Comparison of ENCODE assay signal across 20 cellular contexts in genomic region chr17:1625053-1625452, GRCh38. TPM values are rescaled to one million over a fixed set of nuclear protein-coding genes. Genes with fewer than 3 reads are reported as not detected.
DNase-seq lines count a peak whose midpoint lies in the region; ATAC-seq, FAIRE-seq and TF ChIP-seq lines count a peak whose summit lies in the region.
"Had no signal": no experiment of that assay in that cellular context is flagged by ENCODE, and none has a peak within 500 bp of the region (broad histone marks: within the 10 kb centered on the region; RNA-seq: fewer than 3 reads in every experiment).

No MANE protein-coding gene starts in this region.

- ATAC-seq in DND-41 (ENCODE audit: insufficient read depth, low read depth), result no peak
- ATAC-seq: HepG2 had no signal

- no peak overlapping the region for H4K8ac ChIP-seq in H1 (ENCODE audit: extremely low read depth, insufficient read depth, low read length)

- H3K9me2 ChIP-seq in OCI-LY1 (ENCODE audit: low read depth, low read length) (no peaks in the 10 kb centered on the region), GM23248 (ENCODE audit: insufficient read depth) (no peaks in the 10 kb centered on the region)

- H2BK120ac ChIP-seq in H1 (replicated peaks; ENCODE audit: low read depth, low read length), result no peak overlapping the region

- peaks cover 14% of the 10 kb centered on the region for H3K23me2 ChIP-seq in H1 (ENCODE audit: low read depth, low read length)

- H2BK15ac ChIP-seq in H1 (ENCODE audit: low read length), result no peak overlapping the region

- H3F3A ChIP-seq in OCI-LY1 (ENCODE audit: insufficient read depth, low read length) (no peaks in the 10 kb centered on the region), GM23248 (ENCODE audit: insufficient read depth) (no peaks in the 10 kb centered on the region)

- no peaks in the 10 kb centered on the region for H3K79me1 ChIP-seq in H1 (ENCODE audit: low read depth, low read length)

- H2AK5ac ChIP-seq in H1 (ENCODE audit: low read depth, low read length), result no peak overlapping the region

- H3K79me2 ChIP-seq in DND-41 (ENCODE audit: insufficient read depth, low read length) (peaks cover 68% of the 10 kb centered on the region), OCI-LY1 (ENCODE audit: insufficient read depth, low read length) (peaks cover 24% of the 10 kb centered on the region), H1 (ENCODE audit: control insufficient read depth in 1 of 2, insufficient read depth in 2 of 2, low read length in 2 of 2) (no peaks in the 10 kb centered on the region), osteoblast (ENCODE audit: insufficient read depth, low read length) (peaks cover 3% of the 10 kb centered on the region), GM23248 (ENCODE audit: insufficient read depth) (no peaks in the 10 kb centered on the region)

- H3K56ac ChIP-seq in H1 (replicated peaks; ENCODE audit: insufficient read length, low read depth, low read length), result no peak overlapping the region

- H3K27me3 ChIP-seq in DND-41 (ENCODE audit: insufficient read depth, low read length, poor library complexity) (no peaks in the 10 kb centered on the region), OCI-LY1 (ENCODE audit: insufficient read depth, low read length) (no peaks in the 10 kb centered on the region), H1 (replicated peaks in 1 of 4; ENCODE audit: control insufficient read depth in 3 of 4, extremely low read depth in 1 of 4, insufficient read depth in 3 of 4, low read length in 3 of 4) (peaks cover 0 to 13% (median 5%) of the 10 kb centered on the region in 4 experiments; a peak in 4 of 7 replicates), osteoblast (ENCODE audit: insufficient read depth, low read length) (no peaks in the 10 kb centered on the region), Peyer's patch (no peaks in the 10 kb centered on the region), GM23248 (replicated peaks; ENCODE audit: insufficient read depth) (no peaks in the 10 kb centered on the region)

- 0 out of 2 replicates have a peak overlapping the region, but pooled peaks have one; percentile 17 for H2BK12ac ChIP-seq in H1 (ENCODE audit: low read depth, low read length)

- TF ChIP-seq RAD21 in H1 (IDR thresholded peaks at IDR 0.05 in 1 of 2, conservative IDR thresholded peaks at IDR 0.05 in 1 of 2; ENCODE audit: low read depth in 2 of 2, low read length in 2 of 2), result no peak

- no peak overlapping the region for H3K4me3 ChIP-seq in DND-41 (ENCODE audit: low read depth in 1 of 2, low read length in 2 of 2)
- peak overlapping the region; percentile 92 for H3K4me3 ChIP-seq in OCI-LY1 (ENCODE audit: low read depth, low read length, poor library complexity, severe bottlenecking)
- H3K4me3 ChIP-seq in H1 (ENCODE audit: extremely low read depth in 1 of 4, insufficient read depth in 2 of 4, low read depth in 3 of 4, low read length in 4 of 4), result no peak overlapping the region
- no peak overlapping the region for H3K4me3 ChIP-seq in osteoblast (ENCODE audit: insufficient read depth, low read length)
- H3K4me3 ChIP-seq in Peyer's patch, result no peak overlapping the region
- no peak overlapping the region for H3K4me3 ChIP-seq in GM23248

- FAIRE-seq in H1 (lab: Jason Lieb, UNC), result no peak
- FAIRE-seq: D721Med, G401.6, HepG2 had no signal

- CTCF ChIA-PET in H1 (lab: Charles Lee; ENCODE audit: partially characterized antibody), result interaction anchor here (0.8 to 14.5 kb wide), 6 partner anchors 10 to 64 kb away, joined by 3 to 146 read pairs (median 4); no protein-coding TSS in a partner anchor

- TF ChIP-seq CTCF in DND-41 (IDR thresholded peaks at IDR 0.05; ENCODE audit: borderline replicate concordance, extremely low read depth, low read length, poor library complexity, severe bottlenecking) (no peak), OCI-LY1 (IDR thresholded peaks at IDR 0.05; ENCODE audit: low read length) (no peak), H1 (IDR thresholded peaks at IDR 0.05; ENCODE audit: control extremely low read depth in 1 of 3, insufficient read depth in 1 of 3, low read depth in 1 of 3, low read length in 3 of 3) (no peak), osteoblast (IDR thresholded peaks at IDR 0.05; ENCODE audit: extremely low read depth, low read depth, low read length) (no peak), Peyer's patch (IDR thresholded peaks at IDR 0.05) (no peak)

- no peak overlapping the region for H3K23ac ChIP-seq in H1 (ENCODE audit: insufficient read length)

- no peak for TF ChIP-seq EP300 in H1 (IDR thresholded peaks at IDR 0.05; ENCODE audit: borderline replicate concordance in 1 of 2, low read depth in 2 of 2, low read length in 2 of 2)

- H3K27ac ChIP-seq in DND-41 (ENCODE audit: low read length) (peak overlapping the region; percentile 40; the same call in 1 of the 2 replicates), OCI-LY1 (ENCODE audit: low read depth, low read length, poor library complexity, severe bottlenecking) (peak overlapping the region; percentile 96), H1 (ENCODE audit: low read depth, low read length) (no peak overlapping the region), osteoblast (ENCODE audit: low read depth, low read length) (no peak overlapping the region), Peyer's patch (peak overlapping the region in 2 of 4 donors; percentile 88 to 99), GM23248 (no peak overlapping the region)

- no peaks in the 10 kb centered on the region for H4K20me1 ChIP-seq in DND-41 (ENCODE audit: insufficient read depth, low read length)
- H4K20me1 ChIP-seq in OCI-LY1 (ENCODE audit: insufficient read depth, low read length), result no peaks in the 10 kb centered on the region
- peaks cover 0 to 4% of the 10 kb centered on the region in 2 experiments for H4K20me1 ChIP-seq in H1 (replicated peaks in 1 of 2; ENCODE audit: control insufficient read depth in 1 of 2, insufficient read depth in 2 of 2, low read length in 2 of 2)
- H4K20me1 ChIP-seq in osteoblast (ENCODE audit: insufficient read depth, low read length), result peaks cover 26% of the 10 kb centered on the region
- H4K20me1 ChIP-seq in GM23248 (ENCODE audit: insufficient read depth), result no peaks in the 10 kb centered on the region

- H3K4me2 ChIP-seq in DND-41 (ENCODE audit: insufficient read depth, low read length) (0 out of 2 replicates have a peak overlapping the region, but pooled peaks have one; percentile 5), OCI-LY1 (ENCODE audit: low read length) (peak overlapping the region; percentile 96), H1 (ENCODE audit: insufficient read depth in 1 of 2, low read depth in 2 of 2, low read length in 2 of 2) (no peak overlapping the region), osteoblast (ENCODE audit: insufficient read depth, low read length) (no peak overlapping the region), GM23248 (ENCODE audit: unreplicated experiment) (no peak overlapping the region)

- H3K9me3 ChIP-seq in DND-41 (ENCODE audit: insufficient read depth, low read length, severe bottlenecking) (no peaks in the 10 kb centered on the region), OCI-LY1 (ENCODE audit: low read length) (no peaks in the 10 kb centered on the region), H1 (ENCODE audit: insufficient read depth in 2 of 2, low read depth in 1 of 2, low read length in 1 of 2) (no peaks in the 10 kb centered on the region), osteoblast (ENCODE audit: low read depth, low read length) (no peaks in the 10 kb centered on the region), Peyer's patch (no peaks in the 10 kb centered on the region), GM23248 (ENCODE audit: low read depth) (no peaks in the 10 kb centered on the region)

- in situ Hi-C loops in GM23248 (cut with MboI), result no loop called here

- H3K4ac ChIP-seq in H1 (replicated peaks; ENCODE audit: insufficient read length, low read depth, low read length), result no peak overlapping the region

- no peak overlapping the region for H4K91ac ChIP-seq in H1 (replicated peaks; ENCODE audit: insufficient read length, low read length)

- H3K4me1 ChIP-seq in DND-41 (ENCODE audit: insufficient read depth, low read length) (peaks cover 38% of the 10 kb centered on the region), OCI-LY1 (ENCODE audit: insufficient read depth, low read length, severe bottlenecking) (peaks cover 34% of the 10 kb centered on the region), H1 (replicated peaks in 1 of 4; ENCODE audit: control insufficient read depth in 3 of 4, insufficient read depth in 4 of 4, low read length in 3 of 4) (peaks cover 0 to 11% (median 5%) of the 10 kb centered on the region in 4 experiments; a peak in 6 of 7 replicates), osteoblast (ENCODE audit: insufficient read depth, low read length) (peaks cover 17% of the 10 kb centered on the region), Peyer's patch (peaks cover 0 to 24% (median 16%) of the 10 kb centered on the region in 4 donors), GM23248 (ENCODE audit: insufficient read depth) (no peaks in the 10 kb centered on the region)

- H3K9ac ChIP-seq in DND-41 (ENCODE audit: low read depth, low read length) (no peak overlapping the region), OCI-LY1 (ENCODE audit: low read length) (peak overlapping the region; percentile 92), H1 (replicated peaks in 1 of 4; ENCODE audit: extremely low read depth in 1 of 4, low read depth in 3 of 4, low read length in 3 of 4) (no peak overlapping the region), GM23248 (no peak overlapping the region)

- no peak overlapping the region for H2BK5ac ChIP-seq in H1 (ENCODE audit: low read depth, low read length)

- no peak overlapping the region for H4K5ac ChIP-seq in H1 (ENCODE audit: insufficient read length, low read depth, low read length)

- H3K14ac ChIP-seq in H1 (ENCODE audit: insufficient read length), result no peak overlapping the region

- TF ChIP-seq POLR2A in H1 (IDR thresholded peaks at IDR 0.05; ENCODE audit: control extremely low read depth in 1 of 2, low read depth in 2 of 2, low read length in 2 of 2) (no peak), Peyer's patch (IDR thresholded peaks at IDR 0.05) (no peak)

- H2AFZ ChIP-seq in DND-41 (ENCODE audit: low read depth, low read length) (no peak overlapping the region), OCI-LY1 (ENCODE audit: low read length) (no peak overlapping the region), H1 (ENCODE audit: low read length) (no peak overlapping the region), osteoblast (ENCODE audit: low read length) (no peak overlapping the region), GM23248 (no peak overlapping the region)

- DNase-seq in DND-41 (no peak), H1 (ENCODE audit: low read depth in 1 of 2, low spot score in 2 of 2) (no peak), osteoblast (ENCODE audit: insufficient read length, low spot score, missing footprints) (peak; percentile 31), Peyer's patch (no peak), GM23248 (no peak), HCEC 1CT (no peak), 8988T (no peak)
- DNase-seq: CD4-positive, alpha-beta memory T cell; DMS79; H7; MM.1S; NCI-H1092 treated with DMSO at 0.1 percent for 48 hours; NCI-H2107; NCI-H2227 treated with DMSO at 0.1 percent for 48 hours; NCI-H524; SIG-M5 had no signal

- H3K18ac ChIP-seq in H1 (ENCODE audit: extremely low read depth, low read length), result no peak overlapping the region

- WGBS in H1 (ENCODE audit: extremely low coverage in 1 of 2, insufficient coverage in 1 of 2, insufficient read length in 1 of 2, insufficient replicate concordance in 2 of 2, low coverage in 1 of 2, low lambda C conversion rate in 2 of 2, missing lambda C conversion rate in 1 of 2), 2 experiments, result 96% methylated on average over 14 of the region's 14 CpGs; no CpG with 5 or more reads in 1 of the 2 experiments
- WGBS in GM23248 (ENCODE audit: low coverage in 1 of 2, low lambda C conversion rate in 2 of 2, missing lambda C conversion rate in 2 of 2), 2 experiments, result 92 to 93% methylated on average over 14 of the region's 14 CpGs

- H3K36me3 ChIP-seq in DND-41 (ENCODE audit: insufficient read depth, low read length) (peaks cover 43% of the 10 kb centered on the region), OCI-LY1 (ENCODE audit: insufficient read depth, low read length) (peaks cover 67% of the 10 kb centered on the region), H1 (ENCODE audit: control insufficient read depth in 2 of 4, insufficient read depth in 4 of 4, low read length in 3 of 4) (no peaks in the 10 kb centered on the region), osteoblast (ENCODE audit: insufficient read depth, low read length) (peaks cover 5% of the 10 kb centered on the region), Peyer's patch (no peaks in the 10 kb centered on the region), GM23248 (ENCODE audit: low read depth) (no peaks in the 10 kb centered on the region)

- no peak overlapping the region for H2BK20ac ChIP-seq in H1 (ENCODE audit: low read length)

- POLR2A ChIA-PET in H1 (lab: Charles Lee; ENCODE audit: partially characterized antibody), result interaction anchor here (0.7 to 1.4 kb wide), 4 partner anchors 9 to 137 kb away, joined by 3 to 9 read pairs (median 4); partner anchors contain the start of gene INPP5K

RNA-seq across cellular contexts. Expression of gene SLC43A2, which starts 3.6 kb away (rescaled TPM):
- 6.6 and 7.8 TPM in 2 replicates for total RNA-seq in H1 (2021; fragmentation: NEBNext Ultra II Directional; extraction: Animal tissue kit (Norgen Biotek cat#: 25700))
- polyA plus RNA-seq in H1 (2011; rRNA removed) (10.5 and 12.6 TPM in 2 replicates), GM23248 (2016; fragmentation: Nextera tagmentation; extraction: Ambion mirVana) (6.0 and 6.6 TPM in 2 replicates)
- polyA plus RNA-seq in H1 (2011; cell fraction: cytosol; rRNA removed), result 7.7 TPM
- polyA plus RNA-seq in H1 (2011; cell fraction: nucleus; rRNA removed), result 9.0 TPM
- polyA plus RNA-seq in H1 (2012, experiment 1 of 2), result 8.7 to 10.6 TPM (median 9.4 TPM) in 4 replicates
- polyA plus RNA-seq in H1 (2012, experiment 2 of 2), result 9.0 TPM
- polyA plus RNA-seq in H1 (2013, experiment 1 of 2), result 9.4 TPM
- polyA plus RNA-seq in H1 (2013, experiment 2 of 2), result 9.7 TPM
- polyA minus RNA-seq in H1 (2011; rRNA and poly(A)+ RNA removed), result 7.8 and 10.8 TPM in 2 replicates
- polyA minus RNA-seq in H1 (2011; cell fraction: cytosol; rRNA and poly(A)+ RNA removed), result 10.0 TPM
- 8.6 TPM for polyA minus RNA-seq in H1 (2011; cell fraction: nucleus; rRNA and poly(A)+ RNA removed)
- total RNA-seq in osteoblast (4.4 and 5.4 TPM in 2 replicates), Peyer's patch (100 to 1,000 TPM in 1 of 4 donors, 10 to 100 TPM in 3; 58.6 to 103 (median 69.0) TPM)
- total RNA-seq in GM23248 (2014; rRNA removed; shearing (Covaris generic)), result 8.6 and 9.1 TPM in 2 replicates

RNA-seq across cellular contexts. Expression of gene SCARF1, which starts 20.5 kb away (rescaled TPM):
- 1.6 TPM in 2 replicates for total RNA-seq in H1 (2021; fragmentation: NEBNext Ultra II Directional; extraction: Animal tissue kit (Norgen Biotek cat#: 25700))
- polyA plus RNA-seq in H1 (2011; rRNA removed) (1.1 and 1.5 TPM in 2 replicates), GM23248 (2016; fragmentation: Nextera tagmentation; extraction: Ambion mirVana) (0.14 TPM in 1 of 2 replicates, not detected in the other)
- polyA plus RNA-seq in H1 (2011; cell fraction: cytosol; rRNA removed), result 0.98 TPM
- polyA plus RNA-seq in H1 (2011; cell fraction: nucleus; rRNA removed), result 3.0 TPM
- polyA plus RNA-seq in H1 (2012, experiment 1 of 2), result 0.55 to 1.3 TPM (median 0.90 TPM) in 4 replicates
- 0.55 TPM for polyA plus RNA-seq in H1 (2012, experiment 2 of 2)
- 3.5 TPM for polyA plus RNA-seq in H1 (2013, experiment 1 of 2)
- 3.3 TPM for polyA plus RNA-seq in H1 (2013, experiment 2 of 2)
- polyA minus RNA-seq in H1 (2011; rRNA and poly(A)+ RNA removed), result 0.49 and 0.50 TPM in 2 replicates
- not detected for polyA minus RNA-seq in H1 (2011; cell fraction: cytosol; rRNA and poly(A)+ RNA removed)
- polyA minus RNA-seq in H1 (2011; cell fraction: nucleus; rRNA and poly(A)+ RNA removed), result 1.5 TPM
- total RNA-seq in osteoblast (0.88 and 1.4 TPM in 2 replicates), Peyer's patch (10 to 100 TPM in 3 of 4 donors, 1 to 10 TPM in 1; 9.8 to 32.2 (median 20.3) TPM)
- 0.25 TPM in 1 of 2 replicates, not detected in the other for total RNA-seq in GM23248 (2014; rRNA removed; shearing (Covaris generic))

RNA-seq across cellular contexts. Expression of gene RILP, which starts 24.6 kb away (rescaled TPM):
- 6.0 and 7.2 TPM in 2 replicates for total RNA-seq in H1 (2021; fragmentation: NEBNext Ultra II Directional; extraction: Animal tissue kit (Norgen Biotek cat#: 25700))
- polyA plus RNA-seq in H1 (2011; rRNA removed), result 6.8 and 10.3 TPM in 2 replicates
- polyA plus RNA-seq in H1 (2011; cell fraction: cytosol; rRNA removed), result 8.8 TPM
- polyA plus RNA-seq in H1 (2011; cell fraction: nucleus; rRNA removed), result 8.7 TPM
- polyA plus RNA-seq in H1 (2012, experiment 1 of 2), result 5.5 to 9.1 TPM (median 7.5 TPM) in 4 replicates
- polyA plus RNA-seq in H1 (2012, experiment 2 of 2), result 5.8 TPM
- polyA plus RNA-seq in H1 (2013, experiment 1 of 2), result 13.2 TPM
- polyA plus RNA-seq in H1 (2013, experiment 2 of 2), result 13.9 TPM
- polyA minus RNA-seq in H1 (2011; rRNA and poly(A)+ RNA removed), result 2.0 and 3.0 TPM in 2 replicates
- polyA minus RNA-seq in H1 (2011; cell fraction: cytosol; rRNA and poly(A)+ RNA removed), result 3.5 TPM
- 3.0 TPM for polyA minus RNA-seq in H1 (2011; cell fraction: nucleus; rRNA and poly(A)+ RNA removed)
- total RNA-seq in osteoblast, result 11.2 and 11.6 TPM in 2 replicates
- 100 to 1,000 TPM in 1 of 4 donors, 10 to 100 TPM in 3; 29.7 to 173 (median 92.3) TPM for total RNA-seq in Peyer's patch
- 6.4 and 27.6 TPM in 2 replicates for total RNA-seq in GM23248 (2014; rRNA removed; shearing (Covaris generic))
- 4.4 and 6.5 TPM in 2 replicates for polyA plus RNA-seq in GM23248 (2016; fragmentation: Nextera tagmentation; extraction: Ambion mirVana)

RNA-seq across cellular contexts. Expression of gene PRPF8, which starts 59.6 kb away (rescaled TPM):
- total RNA-seq in H1 (2021; fragmentation: NEBNext Ultra II Directional; extraction: Animal tissue kit (Norgen Biotek cat#: 25700)), result 328 and 329 TPM in 2 replicates
- polyA plus RNA-seq in H1 (2011; rRNA removed), result 271 and 337 TPM in 2 replicates
- 171 TPM for polyA plus RNA-seq in H1 (2011; cell fraction: cytosol; rRNA removed)
- 475 TPM for polyA plus RNA-seq in H1 (2011; cell fraction: nucleus; rRNA removed)
- 269 to 356 TPM (median 294 TPM) in 4 replicates for polyA plus RNA-seq in H1 (2012, experiment 1 of 2)
- 746 TPM for polyA plus RNA-seq in H1 (2012, experiment 2 of 2)
- 148 TPM for polyA plus RNA-seq in H1 (2013, experiment 1 of 2)
- 123 TPM for polyA plus RNA-seq in H1 (2013, experiment 2 of 2)
- polyA minus RNA-seq in H1 (2011; rRNA and poly(A)+ RNA removed), result 610 and 698 TPM in 2 replicates
- 338 TPM for polyA minus RNA-seq in H1 (2011; cell fraction: cytosol; rRNA and poly(A)+ RNA removed)
- polyA minus RNA-seq in H1 (2011; cell fraction: nucleus; rRNA and poly(A)+ RNA removed), result 277 TPM
- total RNA-seq in osteoblast, result 107 and 111 TPM in 2 replicates
- total RNA-seq in Peyer's patch, result 100 to 1,000 TPM; 138 to 390 (median 226) TPM
- total RNA-seq in GM23248 (2014; rRNA removed; shearing (Covaris generic)), result 72.2 and 76.9 TPM in 2 replicates
- 90.3 and 93.8 TPM in 2 replicates for polyA plus RNA-seq in GM23248 (2016; fragmentation: Nextera tagmentation; extraction: Ambion mirVana)

Comparison
In these comparisons a context has a peak if more than half of its experiments do, and no peak if none do; other contexts are left out.
1. H3K27ac ChIP-seq: peak in DND-41 (single experiment) and OCI-LY1 (single experiment); none in H1 (single experiment), osteoblast (single experiment) and GM23248 (single experiment).
2. H3K4me2 ChIP-seq: peak in DND-41 (single experiment) and OCI-LY1 (single experiment); none in H1 (0 of 2), osteoblast (single experiment) and GM23248 (single experiment).